ENCODE assay signal across 26 cellular contexts in genomic region chr13:26562538-26562890, GRCh38. TPM values are rescaled to one million over a fixed set of nuclear protein-coding genes. Genes with fewer than 3 reads are reported as not detected.
DNase-seq lines count a peak whose midpoint lies in the region; ATAC-seq and TF ChIP-seq lines count a peak whose summit lies in the region.
"Had no signal": no experiment of that assay in that cellular context is flagged by ENCODE, and none has a peak within 500 bp of the region (broad histone marks: within the 10 kb centered on the region; RNA-seq: fewer than 3 reads in every experiment).

No MANE protein-coding gene starts in this region.

- DNase-seq in SK-N-DZ (ENCODE audit: low spot score) (peak; percentile 91), fibroblast of mammary gland (ENCODE audit: low read depth) (peak; percentile 36), NCI-H1092 treated with DMSO at 0.1 percent for 48 hours (lab: John Stamatoyannopoulos, UW) (no peak), amniotic stem cell (lab: John Stamatoyannopoulos, UW) (no peak)
- DNase-seq: activated CD4-positive, alpha-beta T cell treated with anti-CD3 and anti-CD28 coated beads, Interleukin-2, amount 50 U/mL, for 1 hour; activated CD8-positive, alpha-beta memory T cell treated with anti-CD3 and anti-CD28 coated beads, Interleukin-2, amount 10 ng/mL, durations not matched to agents 7 days and 5 days; activated naive CD4-positive, alpha-beta T cell treated with Interleukin-2 at 50 U/mL for 16 hours; activated T-cell treated with anti-CD3 and anti-CD28 coated beads, Interleukin-2, amount 50 U/mL, for 72 hours; CD4-positive, alpha-beta T cell; central memory CD4-positive, alpha-beta T cell; dermis blood vessel endothelial cell; DMS153; GOT3; head of caudate nucleus; Karpas-422; NCI-H187 treated with DMSO at 0.1 percent for 48 hours; NCI-H748 treated with DMSO at 0.1 percent for 48 hours; stimulated activated CD4-positive, alpha-beta T cell treated with anti-CD3 and anti-CD28 coated beads, Interleukin-4, amount 100 ng/mL, for 24 hours; stimulated activated naive B cell treated with anti-CD40 and anti-IgM and Interleukin-4, amounts not matched to agents 10 μg/mL and 1 μg/mL and 100 μg/mL, for 72 hours; T1000; testis had no signal

- TF ChIP-seq CTCF in HEK293 (tag by site-specific recombination; IDR thresholded peaks at IDR 0.05) (no peak), fibroblast of mammary gland (conservative IDR thresholded peaks at IDR 0.05; ENCODE audit: control insufficient read depth, insufficient read depth, low read depth, low read length) (no peak)

- no peaks in the 10 kb centered on the region for H3K27me3 ChIP-seq in skeletal muscle satellite cell (ENCODE audit: control insufficient read depth, insufficient read depth, low read length)
- H3K27me3 ChIP-seq: right atrium auricular region, testis had no signal

- peak overlapping the region; percentile 41 for H3K4me2 ChIP-seq in skeletal muscle satellite cell (ENCODE audit: low read length)

- ATAC-seq in GM19395 (IDR thresholded peaks at IDR 0.05; ENCODE audit: unreplicated experiment) = no peak
- ATAC-seq: activated CD8-positive, alpha-beta memory T cell treated with anti-CD3 and anti-CD28 coated beads, Interleukin-2, amount 10 ng/mL, durations not matched to agents 7 days and 5 days; activated T-cell treated with anti-CD3 and anti-CD28 coated beads, Interleukin-2, amount 50 U/mL, for 72 hours; stimulated activated naive B cell treated with anti-CD40 and anti-IgM and Interleukin-4, amounts not matched to agents 10 μg/mL and 1 μg/mL and 100 μg/mL, for 72 hours; WTC11 had no signal

- H3K4me1 ChIP-seq in HEK293 (ENCODE audit: control insufficient read depth, insufficient read depth, low read length) (peaks cover 6% of the 10 kb centered on the region; the same call in 1 of the 2 replicates), skeletal muscle satellite cell (ENCODE audit: control insufficient read depth, insufficient read depth, low read length) (peaks cover 26% of the 10 kb centered on the region)

- H3K36me3 ChIP-seq in HEK293 (ENCODE audit: control insufficient read depth in 2 of 2, insufficient read depth in 1 of 2, low read length in 2 of 2) = no peaks in the 10 kb centered on the region; a peak in 1 of 3 replicates
- no peaks in the 10 kb centered on the region for H3K36me3 ChIP-seq in skeletal muscle satellite cell (ENCODE audit: insufficient read depth, low read length)
- H3K36me3 ChIP-seq: right atrium auricular region had no signal

- no peak overlapping the region for H3K27ac ChIP-seq in HEK293 (ENCODE audit: extremely low read depth, low read depth, low read length)
- H3K27ac ChIP-seq: testis had no signal

- POLR2A ChIA-PET in HEK293 (lab: Yijun Ruan, JAX) = no interaction called here

- H3K9ac ChIP-seq in skeletal muscle satellite cell (ENCODE audit: low read depth, low read length) = no peak overlapping the region

- H3K9me3 ChIP-seq in HEK293 (ENCODE audit: control insufficient read depth, insufficient read depth, low read depth, low read length) = no peaks in the 10 kb centered on the region
- H3K9me3 ChIP-seq in skeletal muscle satellite cell (replicated peaks; ENCODE audit: low read length) = no peaks in the 10 kb centered on the region
- H3K9me3 ChIP-seq: right atrium auricular region, testis had no signal

- H3K4me3 ChIP-seq in HEK293 (ENCODE audit: low read depth, low read length) (no peak overlapping the region), fibroblast of mammary gland (ENCODE audit: control insufficient read depth, low read depth, low read length) (no peak overlapping the region), skeletal muscle satellite cell (ENCODE audit: low read length) (no peak overlapping the region)
- H3K4me3 ChIP-seq: right atrium auricular region, testis had no signal

- CTCF ChIA-PET in HEK293 (lab: Yijun Ruan, JAX) = no interaction called here

TF ChIP-seq in HEK293, 187 proteins besides CTCF, POLR2A, EP300 and RAD21:
- peak; percentile 96 for TF ChIP-seq PRDM4 (tag by site-specific recombination; IDR thresholded peaks at IDR 0.05)
- TF ChIP-seq PRDM6 (tag by site-specific recombination; IDR thresholded peaks at IDR 0.05) = no peak
- no peak; the same call in 1 of the 2 replicates for TF ChIP-seq ZNF398 (tag by site-specific recombination; IDR thresholded peaks at IDR 0.05)

RNA-seq across cellular contexts. Expression of gene WASF3, which starts 5.0 kb away (rescaled TPM):
- polyA plus RNA-seq in SK-N-DZ (2014; cell fraction: cytosol; rRNA removed) = 12.2 and 12.7 TPM in 2 replicates
- 7.6 and 7.9 TPM in 2 replicates for polyA plus RNA-seq in SK-N-DZ (2014; cell fraction: nucleus; rRNA removed)
- total RNA-seq in skeletal muscle satellite cell (2012; rRNA removed) = 12.2 and 14.0 TPM in 2 replicates

Comparison
In these comparisons a context has a peak if more than half of its experiments do, and no peak if none do; other contexts are left out.
1. DNase-seq: peak in SK-N-DZ (single experiment) and fibroblast of mammary gland (single experiment); none in NCI-H1092 treated with DMSO at 0.1 percent for 48 hours (single experiment) and amniotic stem cell (single experiment).